In genomic region chr10:76649271-76649670, GRCh38 we compare ENCODE assay signal across 20 cellular contexts.
DNase-seq lines count a peak whose midpoint lies in the region; ATAC-seq and TF ChIP-seq lines count a peak whose summit lies in the region.
"Had no signal": no experiment of that assay in that cellular context is flagged by ENCODE, and none has a peak within 500 bp of the region (broad histone marks: within the 10 kb centered on the region; RNA-seq: fewer than 3 reads in every experiment).

No MANE protein-coding gene starts in this region.

- no peak for DNase-seq in breast epithelium (ENCODE audit: low spot score in 2 of 2)
- DNase-seq in MCF 10A (ENCODE audit: unreplicated experiment): no peak
- DNase-seq in mucosa of descending colon: no peak
- DNase-seq in endodermal cell: no peak
- DNase-seq in lower leg skin (ENCODE audit: low spot score in 2 of 2): no peak
- DNase-seq in amniotic stem cell (lab: John Stamatoyannopoulos, UW): no peak
- DNase-seq: Calu3; CD4-positive, alpha-beta memory T cell; DMS153; NCI-H1417; NCI-H1694 treated with DMSO at 0.1 percent for 48 hours; NCI-H446 treated with DMSO at 0.1 percent for 48 hours; NCI-H526 treated with DMSO at 0.1 percent for 48 hours; Right ventricle myocardium superior had no signal

- no peak overlapping the region for H3K27ac Mint-ChIP-seq in MCF 10A (ENCODE audit: low read depth, unreplicated experiment)
- H3K27ac Mint-ChIP-seq in endodermal cell: no peak overlapping the region
- H3K27ac Mint-ChIP-seq: CD4-positive, alpha-beta memory T cell; IgD-negative memory B cell had no signal

- H3K4me1 Mint-ChIP-seq in MCF 10A (ENCODE audit: insufficient read depth, unreplicated experiment) (peaks cover 5% of the 10 kb centered on the region), endodermal cell (peaks cover 7% of the 10 kb centered on the region)
- H3K4me1 Mint-ChIP-seq: CD4-positive, alpha-beta memory T cell; IgD-negative memory B cell had no signal

- WGBS in endodermal cell (ENCODE audit: insufficient coverage in 1 of 2, insufficient read length in 1 of 2), 2 experiments: 82 to 100% methylated on average over 2 to 3 of the region's 3 CpGs
- 72 to 78% methylated on average over 3 of the region's 3 CpGs for WGBS in lower leg skin, 2 donors

- H3K9ac ChIP-seq in rectal smooth muscle tissue (ENCODE audit: low read length): no peak overlapping the region
- no peak overlapping the region for H3K9ac ChIP-seq in endodermal cell (ENCODE audit: extremely low read depth, low read length, poor library complexity, severe bottlenecking)
- H3K9ac ChIP-seq: BLaER1 treated with 17β-estradiol and CSF1 and Interleukin-3, amounts not matched to agents 10 nM and 100 nM had no signal

- no peaks in the 10 kb centered on the region for H3K36me3 Mint-ChIP-seq in MCF 10A (ENCODE audit: insufficient read depth, unreplicated experiment)
- no peaks in the 10 kb centered on the region for H3K36me3 Mint-ChIP-seq in endodermal cell (ENCODE audit: low read depth)
- H3K36me3 Mint-ChIP-seq: CD4-positive, alpha-beta memory T cell; IgD-negative memory B cell had no signal

- H3K9me3 Mint-ChIP-seq in MCF 10A (ENCODE audit: unreplicated experiment) (no peaks in the 10 kb centered on the region), endodermal cell (no peaks in the 10 kb centered on the region)

- no TSS peak for BruUV-seq in MCF 10A (replicated peaks; lab: Mats Ljungman, UMichigan)

- H3K4me3 Mint-ChIP-seq in MCF 10A (ENCODE audit: unreplicated experiment): no peak overlapping the region
- H3K4me3 Mint-ChIP-seq in endodermal cell: no peak overlapping the region
- H3K4me3 Mint-ChIP-seq: CD4-positive, alpha-beta memory T cell; IgD-negative memory B cell had no signal

- no peaks in the 10 kb centered on the region for H3K9me3 ChIP-seq in breast epithelium
- H3K9me3 ChIP-seq in mucosa of descending colon: no peaks in the 10 kb centered on the region
- no peaks in the 10 kb centered on the region for H3K9me3 ChIP-seq in endodermal cell (ENCODE audit: control insufficient read depth, low read length)
- H3K9me3 ChIP-seq: BLaER1 treated with 17β-estradiol and CSF1 and Interleukin-3, amounts not matched to agents 10 nM and 100 nM had no signal

- no peak overlapping the region for H3K4me3 ChIP-seq in breast epithelium
- no peak overlapping the region for H3K4me3 ChIP-seq in mucosa of descending colon
- H3K4me3 ChIP-seq in rectal smooth muscle tissue (ENCODE audit: low read length): no peak overlapping the region
- H3K4me3 ChIP-seq in endodermal cell (ENCODE audit: low read length): no peak overlapping the region
- no peak overlapping the region for H3K4me3 ChIP-seq in lower leg skin (ENCODE audit: low read depth, poor library complexity, severe bottlenecking)
- H3K4me3 ChIP-seq: BLaER1 treated with 17β-estradiol and CSF1 and Interleukin-3, amounts not matched to agents 10 nM and 100 nM had no signal

- H3K4me1 ChIP-seq in breast epithelium: no peaks in the 10 kb centered on the region
- no peaks in the 10 kb centered on the region for H3K4me1 ChIP-seq in mucosa of descending colon (ENCODE audit: low read depth)
- H3K4me1 ChIP-seq in rectal smooth muscle tissue (ENCODE audit: control insufficient read depth, insufficient read depth, low read length): peaks cover 37% of the 10 kb centered on the region
- H3K4me1 ChIP-seq in endodermal cell (ENCODE audit: control insufficient read depth, insufficient read depth, low read length): peaks cover 2% of the 10 kb centered on the region
- H3K4me1 ChIP-seq: BLaER1 treated with 17β-estradiol and CSF1 and Interleukin-3, amounts not matched to agents 10 nM and 100 nM had no signal

- CTCF ChIA-PET in MCF 10A (lab: Yijun Ruan, JAX): no interaction called here

- H3K27me3 ChIP-seq in breast epithelium (no peaks in the 10 kb centered on the region), rectal smooth muscle tissue (ENCODE audit: control insufficient read depth, insufficient read depth, low read length) (no peaks in the 10 kb centered on the region), endodermal cell (ENCODE audit: control insufficient read depth, insufficient read depth, low read length, poor library complexity, severe bottlenecking) (no peaks in the 10 kb centered on the region)
- H3K27me3 ChIP-seq: BLaER1 treated with 17β-estradiol and CSF1 and Interleukin-3, amounts not matched to agents 10 nM and 100 nM had no signal

- no peak for TF ChIP-seq CTCF in breast epithelium (IDR thresholded peaks at IDR 0.05)
- TF ChIP-seq CTCF in MCF 10A (IDR thresholded peaks at IDR 0.05; ENCODE audit: unreplicated experiment): no peak
- no peak for TF ChIP-seq CTCF in mucosa of descending colon (IDR thresholded peaks at IDR 0.05)
- TF ChIP-seq CTCF in endodermal cell (conservative IDR thresholded peaks at IDR 0.05): no peak
- TF ChIP-seq CTCF in lower leg skin (IDR thresholded peaks at IDR 0.05): no peak

- H3K27me3 Mint-ChIP-seq in MCF 10A (ENCODE audit: insufficient read depth, unreplicated experiment) (no peaks in the 10 kb centered on the region), endodermal cell (ENCODE audit: insufficient read depth) (no peaks in the 10 kb centered on the region)
- H3K27me3 Mint-ChIP-seq: CD4-positive, alpha-beta memory T cell; IgD-negative memory B cell had no signal

- H3K36me3 ChIP-seq in breast epithelium (no peaks in the 10 kb centered on the region), mucosa of descending colon (ENCODE audit: low read depth) (no peaks in the 10 kb centered on the region), rectal smooth muscle tissue (ENCODE audit: control insufficient read depth, insufficient read depth, low read length) (no peaks in the 10 kb centered on the region), endodermal cell (ENCODE audit: control insufficient read depth, insufficient read depth, low read length) (no peaks in the 10 kb centered on the region)
- H3K36me3 ChIP-seq: BLaER1 treated with 17β-estradiol and CSF1 and Interleukin-3, amounts not matched to agents 10 nM and 100 nM had no signal

- peak overlapping the region; percentile 22 to 26 for H3K27ac ChIP-seq in breast epithelium
- peak overlapping the region; percentile 38 for H3K27ac ChIP-seq in rectal smooth muscle tissue (ENCODE audit: low read depth, low read length)
- H3K27ac ChIP-seq in endodermal cell (ENCODE audit: low read depth, low read length): no peak overlapping the region
- H3K27ac ChIP-seq: 22Rv1; BLaER1 treated with 17β-estradiol and CSF1 and Interleukin-3, amounts not matched to agents 10 nM and 100 nM had no signal

- POLR2A ChIA-PET in MCF 10A (lab: Yijun Ruan, JAX): no interaction called here

- TF ChIP-seq POLR2A in breast epithelium (IDR thresholded peaks at IDR 0.05) (no peak), lower leg skin (IDR thresholded peaks at IDR 0.05) (no peak)

- ATAC-seq in mucosa of descending colon (peak; percentile 7), GM21825 (IDR thresholded peaks at IDR 0.05; ENCODE audit: unreplicated experiment) (no peak)
- ATAC-seq: HCT116 had no signal

- intact Hi-C loops in breast epithelium (cut with DNase I; ENCODE audit: low total_unique reads) (no loop called here), MCF 10A (cut with micrococcal nuclease) (no loop called here), mucosa of descending colon (cut with DNase I, micrococcal nuclease) (no loop called here), lower leg skin (cut with DNase I; ENCODE audit: low total_unique reads) (no loop called here)
